Comparison of ENCODE assay signal across 8 cellular contexts in genomic region chr16:69754143-69754468, GRCh38. TPM values are rescaled to one million over a fixed set of nuclear protein-coding genes. Genes with fewer than 3 reads are reported as not detected.
A peak's percentile ranks its signal among the peaks of the same experiment; 100 is the strongest.
DNase-seq lines count a peak whose midpoint lies in the region; ATAC-seq and TF ChIP-seq lines count a peak whose summit lies in the region.

No MANE protein-coding gene starts in this region.

- ATAC-seq in naive B cell (ENCODE audit: low read depth in 2 of 2) = no peak
- ATAC-seq in HG03571 (IDR thresholded peaks at IDR 0.05; ENCODE audit: unreplicated experiment) = no peak
- ATAC-seq in HG02798 (IDR thresholded peaks at IDR 0.05; ENCODE audit: poor library complexity, unreplicated experiment) = no peak

- H3K27me3 Mint-ChIP-seq in naive B cell = peaks cover 0 to 21% (median 8%) of the 10 kb centered on the region in 3 donors

- H3K4me1 ChIP-seq in KMS-11 (ENCODE audit: low read depth, poor library complexity, severe bottlenecking) (peaks cover 21% of the 10 kb centered on the region), colonic mucosa (no peaks in the 10 kb centered on the region)

- peaks cover 16 to 35% (median 21%) of the 10 kb centered on the region in 3 donors for H3K4me1 Mint-ChIP-seq in naive B cell

- peak overlapping the region; percentile 98 to 100 (median 100) for H3K4me3 Mint-ChIP-seq in naive B cell

- H3K36me3 ChIP-seq in KMS-11 (ENCODE audit: insufficient read depth) (peaks cover 8% of the 10 kb centered on the region; the same call in 1 of the 2 replicates), colonic mucosa (peaks cover 8% of the 10 kb centered on the region)

- H3K27ac Mint-ChIP-seq in naive B cell = peak overlapping the region; percentile 98 to 99 (median 99)

- H3K79me2 ChIP-seq in KMS-11 (ENCODE audit: insufficient read depth, low read depth) = peaks cover 51% of the 10 kb centered on the region

- H3K9ac ChIP-seq in KMS-11 (peak overlapping the region; percentile 93), colonic mucosa (ENCODE audit: low read depth in 2 of 2, low read length in 2 of 2) (peak overlapping the region; percentile 75 to 94)

- peak overlapping the region; percentile 82 for H3K4me2 ChIP-seq in KMS-11

- no peak overlapping the region for H3K27ac ChIP-seq in AG04450 (ENCODE audit: low read depth, low read length)
- H3K27ac ChIP-seq in KMS-11 = peak overlapping the region; percentile 79
- H3K27ac ChIP-seq in colonic mucosa = peak overlapping the region; percentile 51

- H3K27me3 ChIP-seq in AG04450 (ENCODE audit: control insufficient read depth, insufficient read depth, low read length) (peaks cover 4% of the 10 kb centered on the region), KMS-11 (ENCODE audit: insufficient read depth, low read depth) (no peaks in the 10 kb centered on the region), colonic mucosa (no peaks in the 10 kb centered on the region)

- peak overlapping the region; percentile 68 for H2AFZ ChIP-seq in KMS-11 (ENCODE audit: low read depth)

- H3K4me3 ChIP-seq in AG04450 (ENCODE audit: low read depth, low read length) (peak overlapping the region; percentile 100), KMS-11 (IDR thresholded peaks at IDR 0.05; ENCODE audit: insufficient read depth, low read depth, low read length) (peak overlapping the region; percentile 32), colonic mucosa (peak overlapping the region; percentile 92)

- H3K9me3 Mint-ChIP-seq in naive B cell = no peaks in the 10 kb centered on the region

- POLR2A ChIA-PET in AG04450 (lab: Yijun Ruan, JAX) = interaction anchor here (1.0 to 2.3 kb wide), 6 partner anchors 13 to 357 kb away, joined by 3 to 18 read pairs (median 6); partner anchors contain the start of gene NQO1

- H3K9me3 ChIP-seq in AG04450 (ENCODE audit: control insufficient read depth, insufficient read depth, low read length) (peaks cover 5% of the 10 kb centered on the region; the same call in 1 of the 2 replicates), colonic mucosa (no peaks in the 10 kb centered on the region)

- H3K36me3 Mint-ChIP-seq in naive B cell = peaks cover 9 to 12% of the 10 kb centered on the region in 2 donors

- intact Hi-C loops in colonic mucosa (cut with DNase I) = loop anchor here (2.0 kb wide), 1 partner anchor 45 kb away; no protein-coding TSS in a partner anchor

- H4K20me1 ChIP-seq in KMS-11 (ENCODE audit: insufficient read depth) = no peaks in the 10 kb centered on the region

- no peak for TF ChIP-seq CTCF in AG04450 (IDR thresholded peaks at IDR 0.05; ENCODE audit: low read depth, low read length)
- no peak for TF ChIP-seq CTCF in KMS-11 (conservative IDR thresholded peaks at IDR 0.05; ENCODE audit: low read depth, low read length)
- TF ChIP-seq CTCF in colonic mucosa (IDR thresholded peaks at IDR 0.05) = no peak

- no peak for DNase-seq in AG04450 (ENCODE audit: low read depth, low spot score)
- DNase-seq in colonic mucosa = no peak
- DNase-seq in naive B cell = no peak
- no peak for DNase-seq in globus pallidus (ENCODE audit: low spot score)
- DNase-seq in mucosa of gallbladder (ENCODE audit: low spot score) = no peak

- CTCF ChIA-PET in AG04450 (lab: Charles Lee) = interaction anchor here (0.5 to 5.4 kb wide), 56 partner anchors 8 to 410 kb away, joined by 3 to 61 read pairs (median 4); partner anchors contain the start of genes NQO1, TERF2 and WWP2

RNA-seq across cellular contexts. Expression of gene NOB1, which starts 0.6 kb away (rescaled TPM):
- polyA plus RNA-seq in AG04450 (2011; rRNA removed) (58.7 TPM in 2 replicates), naive B cell (ENCODE audit: low read depth in 6 of 6) (10 to 100 TPM; 11.4 to 50.7 (median 45.0) TPM)
- 63.9 and 83.2 TPM in 2 replicates for polyA minus RNA-seq in AG04450 (2011; rRNA and poly(A)+ RNA removed)
- total RNA-seq in colonic mucosa (10 to 100 TPM; 36.3 to 45.8 TPM), mucosa of gallbladder (31.6 TPM)

RNA-seq across cellular contexts. Expression of gene WWP2, which starts 8.0 kb away (rescaled TPM):
- polyA plus RNA-seq in AG04450 (2011; rRNA removed) (13.1 and 13.4 TPM in 2 replicates), naive B cell (ENCODE audit: low read depth in 6 of 6) (10 to 100 TPM; 26.3 to 59.7 (median 39.3) TPM)
- 15.5 and 28.4 TPM in 2 replicates for polyA minus RNA-seq in AG04450 (2011; rRNA and poly(A)+ RNA removed)
- total RNA-seq in colonic mucosa (100 to 1,000 TPM in 1 of 2 donors, 10 to 100 TPM in 1; 73.2 to 102 TPM), mucosa of gallbladder (68.6 TPM)

RNA-seq across cellular contexts. Expression of gene NQO1, which starts 27.7 kb away (rescaled TPM):
- polyA plus RNA-seq in AG04450 (2011; rRNA removed) = 557 and 580 TPM in 2 replicates
- 211 and 216 TPM in 2 replicates for polyA minus RNA-seq in AG04450 (2011; rRNA and poly(A)+ RNA removed)
- 100 to 1,000 TPM in 1 of 2 donors, 10 to 100 TPM in 1; 94.6 to 134 TPM for total RNA-seq in colonic mucosa
- 1 to 10 TPM; 1.3 to 5.7 (median 3.2) TPM for polyA plus RNA-seq in naive B cell (ENCODE audit: low read depth in 6 of 6)
- 528 TPM for total RNA-seq in mucosa of gallbladder

Comparison
In these comparisons a context has a peak if more than half of its experiments do, and no peak if none do; other contexts are left out.
1. H3K4me3 ChIP-seq: peak in every context shown above with its lines; median percentile 100 in AG04450; 92 in colonic mucosa; 32 in KMS-11.